In genomic region chrX:71666240-71667223, GRCh38 we compare ENCODE assay signal across 1 cellular context.
A peak's percentile ranks its signal among the peaks of the same experiment; 100 is the strongest.
TF ChIP-seq lines count a peak whose summit lies in the region.

No MANE protein-coding gene starts in this region.

TF ChIP-seq in K562, 482 proteins besides CTCF, POLR2A, EP300 and RAD21 (continued from another document):
- TF ChIP-seq ZBTB40 (IDR thresholded peaks at IDR 0.05) (no peak), ZBTB40 (CRISPR knock-in tag; IDR thresholded peaks at IDR 0.05) (no peak), SFPQ (IDR thresholded peaks at IDR 0.05; ENCODE audit: low read depth, low read length) (no peak), STAG1 (CRISPR knock-in tag; IDR thresholded peaks at IDR 0.05; ENCODE audit: borderline replicate concordance) (no peak), ZSCAN29 (IDR thresholded peaks at IDR 0.05) (no peak), FIP1L1 (IDR thresholded peaks at IDR 0.05; ENCODE audit: low read depth, low read length, poor library complexity, severe bottlenecking) (no peak), CHD2 (IDR thresholded peaks at IDR 0.05; ENCODE audit: low read depth, low read length) (no peak), ZNF184 (CRISPR knock-in tag; IDR thresholded peaks at IDR 0.05) (no peak), AFF4 (CRISPR knock-in tag; IDR thresholded peaks at IDR 0.05) (no peak), L3MBTL2 (IDR thresholded peaks at IDR 0.05) (peak; percentile 88), ZNF253 (CRISPR knock-in tag; conservative IDR thresholded peaks at IDR 0.05) (no peak), ASH1L (IDR thresholded peaks at IDR 0.05; ENCODE audit: borderline replicate concordance, low read depth, partially characterized antibody) (peak; percentile 13), E2F6 (IDR thresholded peaks at IDR 0.05; ENCODE audit: borderline replicate concordance in 1 of 2, extremely low read depth in 1 of 2, insufficient read depth in 1 of 2, insufficient read length in 1 of 2, low read depth in 1 of 2, low read length in 1 of 2, poor library complexity in 1 of 2, severe bottlenecking in 1 of 2) (peak in 1 of 2 experiments; percentile 30), GTF2E2 (tag; IDR thresholded peaks at IDR 0.05) (no peak), IRF9 (tag; IDR thresholded peaks at IDR 0.05) (no peak)
